In genomic region chr1:70945266-70945665, GRCh38 we compare ENCODE assay signal across 23 cellular contexts.
"Had no signal": no experiment of that assay in that cellular context is flagged by ENCODE, and none has a peak within 500 bp of the region (broad histone marks: within the 10 kb centered on the region; RNA-seq: fewer than 3 reads in every experiment).

No MANE protein-coding gene starts in this region.

- H3K27ac ChIP-seq: esophagus squamous epithelium, lower lobe of right lung, psoas muscle, right lobe of liver, thyroid gland had no signal

- DNase-seq: cerebellar nuclear complex; cortex of kidney; effector memory CD8-positive, alpha-beta T cell; erythroblast; esophagus squamous epithelium; hypothalamus; immature natural killer cell; islet precursor cell; kidney glomerular epithelial cell; left ventricle myocardium superior; lower lobe of right lung; mucosa of descending colon; naive B cell; nucleus accumbens; posterior cingulate gyrus; psoas muscle; right lobe of liver; small intestine; stimulated activated CD4-positive, alpha-beta T cell treated with anti-CD3 and anti-CD28 coated beads, Interleukin-15, amount 100 ng/mL, for 24 hours; stimulated activated CD4-positive, alpha-beta T cell treated with anti-CD3 and anti-CD28 coated beads, Interleukin-2, amount 100 ng/mL, for 48 hours; stimulated activated naive B cell treated with anti-CD40 and anti-IgM and Interleukin-4, amounts not matched to agents 10 μg/mL and 1 μg/mL and 100 μg/mL, for 72 hours; thyroid gland had no signal

- ATAC-seq: effector memory CD8-positive, alpha-beta T cell; left ventricle myocardium superior; lower lobe of right lung; mucosa of descending colon; natural killer cell treated with Interleukin-12 subunit alpha and Interleukin-12 subunit beta and Interleukin-15 and Interleukin-18, amount 100 ng/mL, for 72 hours; psoas muscle; right lobe of liver; stimulated activated naive B cell treated with anti-CD40 and anti-IgM and Interleukin-4, amounts not matched to agents 10 μg/mL and 1 μg/mL and 100 μg/mL, for 72 hours had no signal

- H3K36me3 ChIP-seq: esophagus squamous epithelium, lower lobe of right lung, right lobe of liver, thyroid gland had no signal

- H3K9me3 ChIP-seq: esophagus squamous epithelium, lower lobe of right lung, mucosa of descending colon, psoas muscle, right lobe of liver, thyroid gland had no signal

- H3K27me3 ChIP-seq: esophagus squamous epithelium, right lobe of liver, thyroid gland had no signal

- H3K4me3 ChIP-seq: esophagus squamous epithelium, lower lobe of right lung, mucosa of descending colon, psoas muscle, right lobe of liver, thyroid gland had no signal

- H3K4me1 ChIP-seq: esophagus squamous epithelium, lower lobe of right lung, psoas muscle, right lobe of liver, thyroid gland had no signal
